In genomic region chr1:201877877-201878339, GRCh38 we compare ENCODE assay signal across 8 cellular contexts. TPM values are rescaled to one million over a fixed set of nuclear protein-coding genes. Genes with fewer than 3 reads are reported as not detected.
A peak's percentile ranks its signal among the peaks of the same experiment; 100 is the strongest.
DNase-seq lines count a peak whose midpoint lies in the region; ATAC-seq and TF ChIP-seq lines count a peak whose summit lies in the region.

No MANE protein-coding gene starts in this region.

- TF ChIP-seq CTCF in A673 (conservative IDR thresholded peaks at IDR 0.05; ENCODE audit: low read depth, low read length) = peak; percentile 69
- peak; percentile 77 for TF ChIP-seq CTCF in brain microvascular endothelial cell (IDR thresholded peaks at IDR 0.05; ENCODE audit: low read depth, low read length, missing control alignments)
- peak; percentile 72 for TF ChIP-seq CTCF in thoracic aorta (IDR thresholded peaks at IDR 0.05)

- H3K4me1 ChIP-seq in A673 (ENCODE audit: insufficient read depth, low read length, poor library complexity, severe bottlenecking) (no peaks in the 10 kb centered on the region), thoracic aorta (ENCODE audit: control insufficient read depth in 1 of 2, low read depth in 2 of 2) (peaks cover 6 to 16% of the 10 kb centered on the region in 2 donors)

- peak; percentile 72 for DNase-seq in A673 (ENCODE audit: low spot score)
- DNase-seq in GM03348 (ENCODE audit: low spot score) = peak; percentile 71
- peak; percentile 48 for DNase-seq in NCI-H2171 treated with DMSO at 0.1 percent for 48 hours (lab: John Stamatoyannopoulos, UW)
- peak; percentile 52 for DNase-seq in brain microvascular endothelial cell
- DNase-seq in kidney glomerular epithelial cell (lab: John Stamatoyannopoulos, UW) = peak; percentile 26
- DNase-seq in thoracic aorta (ENCODE audit: low spot score) = no peak
- DNase-seq in NCI-H2081 treated with DMSO at 0.1 percent for 48 hours (lab: John Stamatoyannopoulos, UW) = no peak

- H3K27ac ChIP-seq in A673 (ENCODE audit: low read depth, low read length, poor library complexity, severe bottlenecking) = no peak overlapping the region
- H3K27ac ChIP-seq in brain microvascular endothelial cell = no peak overlapping the region
- H3K27ac ChIP-seq in thoracic aorta = peak overlapping the region; percentile 45 to 46

- intact Hi-C loops in A673 (cut with micrococcal nuclease; ENCODE audit: unreplicated experiment) = loop anchor here (5.0 to 10.0 kb wide), 2 partner anchors 166 to 343 kb away; partner anchors contain the start of gene NAV1

- CTCF ChIA-PET in A673 (lab: Charles Lee) = interaction anchor here (0.6 to 1.0 kb wide), 7 partner anchors 9 to 371 kb away, joined by 3 to 7 read pairs (median 4); no protein-coding TSS in a partner anchor

- in situ Hi-C loops in brain microvascular endothelial cell (cut with HindIII; ENCODE audit: low pct_ligation_motif_present, low sequenced_read_pairs) = no loop called here

- ATAC-seq in thoracic aorta (ENCODE audit: insufficient number of reproducible peaks, low FRiP score, low read depth) (no peak), HG03097 (IDR thresholded peaks at IDR 0.05; ENCODE audit: low FRiP score, unreplicated experiment) (no peak)

- H3K4me3 ChIP-seq in A673 (ENCODE audit: low read depth, low read length, poor library complexity, severe bottlenecking) = no peak overlapping the region
- no peak overlapping the region for H3K4me3 ChIP-seq in brain microvascular endothelial cell (ENCODE audit: low read depth, low read length)
- no peak overlapping the region for H3K4me3 ChIP-seq in thoracic aorta

- H3K27me3 ChIP-seq in A673 (replicated peaks; ENCODE audit: insufficient read depth, low read depth, low read length, poor library complexity) (no peaks in the 10 kb centered on the region), brain microvascular endothelial cell (replicated peaks) (no peaks in the 10 kb centered on the region), thoracic aorta (replicated peaks; ENCODE audit: insufficient read depth) (no peaks in the 10 kb centered on the region)

- H3K9me3 ChIP-seq in A673 (ENCODE audit: low read depth, low read length, poor library complexity, severe bottlenecking) = no peaks in the 10 kb centered on the region
- H3K9me3 ChIP-seq in thoracic aorta = no peaks in the 10 kb centered on the region

- POLR2A ChIA-PET in A673 (lab: Charles Lee; ENCODE audit: low non-redundant PET) = interaction anchor here (0.6 to 0.7 kb wide), 2 partner anchors 124 to 132 kb away, joined by 4 read pairs; no protein-coding TSS in a partner anchor

- H3K36me3 ChIP-seq in A673 (ENCODE audit: insufficient read depth, low read length, poor library complexity, severe bottlenecking) = peaks cover 43% of the 10 kb centered on the region
- peaks cover 20% of the 10 kb centered on the region for H3K36me3 ChIP-seq in brain microvascular endothelial cell (replicated peaks)
- H3K36me3 ChIP-seq in thoracic aorta = peaks cover 8% of the 10 kb centered on the region

- BruUV-seq in A673 (replicated peaks; lab: Mats Ljungman, UMichigan) = no TSS peak

RNA-seq across cellular contexts. Expression of gene SHISA4, which starts 10.8 kb away (rescaled TPM):
- total RNA-seq in A673 (2021) (1.2 and 2.6 TPM in 2 replicates), thoracic aorta (100 to 1,000 TPM in 1 of 2 donors, 10 to 100 TPM in 1; 38.9 to 115 TPM)

RNA-seq across cellular contexts. Expression of gene IPO9, which starts 49.0 kb away (rescaled TPM):
- total RNA-seq in A673 (2021) (121 and 136 TPM in 2 replicates), thoracic aorta (10 to 100 TPM; 21.4 to 32.6 TPM)

Comparison
In these comparisons a context has a peak if more than half of its experiments do, and no peak if none do; other contexts are left out.
1. DNase-seq: peak in A673 (single experiment), GM03348 (single experiment), NCI-H2171 treated with DMSO at 0.1 percent for 48 hours (single experiment), brain microvascular endothelial cell (single experiment) and kidney glomerular epithelial cell (single experiment); none in thoracic aorta (single experiment) and NCI-H2081 treated with DMSO at 0.1 percent for 48 hours (single experiment).
2. H3K27ac ChIP-seq: peak in thoracic aorta (2 of 2); none in A673 (single experiment) and brain microvascular endothelial cell (single experiment).
3. RNA of gene SHISA4, which starts 10.8 kb away (total RNA-seq): 38.9 to 115 TPM in thoracic aorta; 1.2 to 2.6 TPM in A673; every median in the first group is over 10 times any median in the second.
4. Peak in every context shown above with its lines, with median percentiles within 50 percentile points of each other: CTCF ChIP-seq.